ENCODE assay signal across 22 cellular contexts in genomic region chr15:44129911-44130310, GRCh38.
"Had no signal": no experiment of that assay in that cellular context is flagged by ENCODE, and none has a peak within 500 bp of the region (broad histone marks: within the 10 kb centered on the region; RNA-seq: fewer than 3 reads in every experiment).

No MANE protein-coding gene starts in this region.

- H3K9me3 ChIP-seq: esophagus muscularis mucosa, gastrocnemius medialis, heart right ventricle, mucosa of descending colon, right atrium auricular region, sigmoid colon had no signal

- H3K4me1 Mint-ChIP-seq: natural killer cell; neural crest cell; stimulated activated naive B cell treated with anti-CD40 and anti-IgM and Interleukin-4, amounts not matched to agents 10 μg/mL and 1 μg/mL and 100 μg/mL, for 72 hours; stimulated activated naive CD8-positive, alpha-beta T cell treated with anti-CD3 and anti-CD28 coated beads, Interleukin-15, amount 100 ng/mL, for 72 hours had no signal

- ATAC-seq: gastrocnemius medialis; heart right ventricle; left lobe of liver; mucosa of descending colon; natural killer cell; stimulated activated naive B cell treated with anti-CD40 and anti-IgM and Interleukin-4, amounts not matched to agents 10 μg/mL and 1 μg/mL and 100 μg/mL, for 72 hours; stimulated activated naive CD8-positive, alpha-beta T cell treated with anti-CD3 and anti-CD28 coated beads, Interleukin-15, amount 100 ng/mL, for 72 hours had no signal

- H3K27ac Mint-ChIP-seq: natural killer cell; stimulated activated naive B cell treated with anti-CD40 and anti-IgM and Interleukin-4, amounts not matched to agents 10 μg/mL and 1 μg/mL and 100 μg/mL, for 72 hours; stimulated activated naive CD8-positive, alpha-beta T cell treated with anti-CD3 and anti-CD28 coated beads, Interleukin-15, amount 100 ng/mL, for 72 hours had no signal

- H3K36me3 ChIP-seq: esophagus muscularis mucosa, gastrocnemius medialis, heart right ventricle, right atrium auricular region, sigmoid colon had no signal

- H3K36me3 Mint-ChIP-seq: natural killer cell; stimulated activated naive B cell treated with anti-CD40 and anti-IgM and Interleukin-4, amounts not matched to agents 10 μg/mL and 1 μg/mL and 100 μg/mL, for 72 hours had no signal

- H3K4me1 ChIP-seq: esophagus muscularis mucosa, gastrocnemius medialis, heart right ventricle, right atrium auricular region, sigmoid colon had no signal

- H3K9me3 Mint-ChIP-seq: natural killer cell; neural crest cell; stimulated activated naive B cell treated with anti-CD40 and anti-IgM and Interleukin-4, amounts not matched to agents 10 μg/mL and 1 μg/mL and 100 μg/mL, for 72 hours; stimulated activated naive CD8-positive, alpha-beta T cell treated with anti-CD3 and anti-CD28 coated beads, Interleukin-15, amount 100 ng/mL, for 72 hours had no signal

- H3K27ac ChIP-seq: epithelial cell of prostate, esophagus muscularis mucosa, gastrocnemius medialis, heart right ventricle, right atrium auricular region, sigmoid colon, skin epidermis had no signal

- DNase-seq: cortex of kidney; effector memory CD4-positive, alpha-beta T cell; gastrocnemius medialis; heart right ventricle; hypothalamus; islet precursor cell; mammary epithelial cell; mucosa of descending colon; natural killer cell; posterior cingulate gyrus; sigmoid colon; stimulated activated CD4-positive, alpha-beta T cell treated with anti-CD3 and anti-CD28 coated beads, Interleukin-2, amount 100 ng/mL, for 24 hours; stimulated activated CD4-positive, alpha-beta T cell treated with anti-CD3 and anti-CD28 coated beads, Interleukin-4, amount 100 ng/mL, for 4 hours; stimulated activated naive B cell treated with anti-CD40 and anti-IgM and Interleukin-4, amounts not matched to agents 10 μg/mL and 1 μg/mL and 100 μg/mL, for 72 hours; stimulated activated naive CD8-positive, alpha-beta T cell treated with anti-CD3 and anti-CD28 coated beads, Interleukin-15, amount 100 ng/mL, for 72 hours; trophoblast cell had no signal

- H3K4me3 ChIP-seq: esophagus muscularis mucosa, gastrocnemius medialis, heart right ventricle, mucosa of descending colon, right atrium auricular region, sigmoid colon, skin epidermis had no signal

- H3K27me3 ChIP-seq: gastrocnemius medialis, right atrium auricular region, sigmoid colon had no signal

- H3K4me3 Mint-ChIP-seq: natural killer cell; neural crest cell; stimulated activated naive B cell treated with anti-CD40 and anti-IgM and Interleukin-4, amounts not matched to agents 10 μg/mL and 1 μg/mL and 100 μg/mL, for 72 hours; stimulated activated naive CD8-positive, alpha-beta T cell treated with anti-CD3 and anti-CD28 coated beads, Interleukin-15, amount 100 ng/mL, for 72 hours had no signal
